22 cellular contexts compared by ENCODE assay signal in genomic region chr6:141301779-141302178, GRCh38.
DNase-seq lines count a peak whose midpoint lies in the region; ATAC-seq and TF ChIP-seq lines count a peak whose summit lies in the region.
"Had no signal": no experiment of that assay in that cellular context is flagged by ENCODE, and none has a peak within 500 bp of the region (broad histone marks: within the 10 kb centered on the region; RNA-seq: fewer than 3 reads in every experiment).

No MANE protein-coding gene starts in this region.

- H3K4me3 ChIP-seq in IMR-90 (ENCODE audit: insufficient read depth, low read depth, low read length) (no peak overlapping the region), adipocyte (ENCODE audit: low read length) (no peak overlapping the region), fibroblast of mammary gland (ENCODE audit: control insufficient read depth, low read depth, low read length) (no peak overlapping the region), gastrocnemius medialis (no peak overlapping the region), Karpas-422 (ENCODE audit: low read length) (no peak overlapping the region)
- H3K4me3 ChIP-seq: K562, SJSA1 had no signal

- H4K5ac ChIP-seq in IMR-90 (ENCODE audit: low read depth, low read length), result no peak overlapping the region

- H3K9ac ChIP-seq in IMR-90 (ENCODE audit: low read depth, low read length) (no peak overlapping the region), adipocyte (ENCODE audit: low read length) (no peak overlapping the region), Karpas-422 (ENCODE audit: low read length) (no peak overlapping the region)

- no peaks in the 10 kb centered on the region for H4K20me1 ChIP-seq in IMR-90 (ENCODE audit: insufficient read depth, low read length)
- H4K20me1 ChIP-seq in Karpas-422 (ENCODE audit: insufficient read depth, low read depth, low read length), result no peaks in the 10 kb centered on the region

- no peak for TF ChIP-seq CTCF in IMR-90 (conservative IDR thresholded peaks at IDR 0.05; ENCODE audit: low read depth, low read length)
- no peak for TF ChIP-seq CTCF in fibroblast of mammary gland (conservative IDR thresholded peaks at IDR 0.05; ENCODE audit: control insufficient read depth, insufficient read depth, low read depth, low read length)
- no peak for TF ChIP-seq CTCF in gastrocnemius medialis (IDR thresholded peaks at IDR 0.05 in 4 of 5, conservative IDR thresholded peaks at IDR 0.05 in 1 of 5)

- H2BK5ac ChIP-seq in IMR-90 (ENCODE audit: low read depth, low read length, poor library complexity, severe bottlenecking), result no peak overlapping the region

- H3K18ac ChIP-seq in IMR-90 (ENCODE audit: low read depth, low read length), result no peak overlapping the region

- DNase-seq in IMR-90 (no peak), adipocyte (ENCODE audit: low read depth) (peak; percentile 25), fibroblast of mammary gland (ENCODE audit: low read depth) (peak; percentile 35), gastrocnemius medialis (no peak), Karpas-422 (no peak)
- DNase-seq: CD8-positive, alpha-beta memory T cell; DMS 273 treated with DMSO at 0.1 percent for 48 hours; DMS79; EL; GF-D8; NCI-H1048; NCI-H1694; NCI-H2029 treated with DMSO at 0.1 percent for 48 hours; NCI-H526 treated with DMSO at 0.1 percent for 48 hours; Right ventricle myocardium superior; RPMI8226 had no signal

- POLR2A ChIA-PET in IMR-90 (lab: Charles Lee; ENCODE audit: unreplicated experiment), result no interaction called here

- ATAC-seq in IMR-90 (ENCODE audit: low read depth) (no peak), gastrocnemius medialis (peak; percentile 49 to 93), GM18858 (IDR thresholded peaks at IDR 0.05; ENCODE audit: unreplicated experiment) (no peak), HG02623 (IDR thresholded peaks at IDR 0.05; ENCODE audit: unreplicated experiment) (no peak)
- ATAC-seq: HCT116, HepG2, K562 had no signal

- H2BK15ac ChIP-seq in IMR-90 (ENCODE audit: low read depth, low read length), result no peak overlapping the region

- H3K23ac ChIP-seq in IMR-90 (ENCODE audit: low read depth, low read length), result no peak overlapping the region

- H3K36me3 ChIP-seq in IMR-90 (ENCODE audit: control insufficient read depth, insufficient read depth, low read length), result no peaks in the 10 kb centered on the region
- no peaks in the 10 kb centered on the region for H3K36me3 ChIP-seq in adipocyte (ENCODE audit: control insufficient read depth, insufficient read depth, low read length, severe bottlenecking)
- H3K36me3 ChIP-seq in gastrocnemius medialis, result no peaks in the 10 kb centered on the region
- H3K36me3 ChIP-seq in Karpas-422 (ENCODE audit: insufficient read depth, low read length), result no peaks in the 10 kb centered on the region
- H3K36me3 ChIP-seq: SJSA1 had no signal

- no CpG with 5 or more reads among the region's 1 CpG for WGBS in IMR-90 (ENCODE audit: extremely low coverage in 2 of 2, insufficient read length in 1 of 2), 2 experiments

- H2BK20ac ChIP-seq in IMR-90 (ENCODE audit: low read depth, low read length), result no peak overlapping the region

- H3K9me1 ChIP-seq in IMR-90 (ENCODE audit: insufficient read depth, low read length), result no peaks in the 10 kb centered on the region

- intact Hi-C loops in IMR-90 (cut with micrococcal nuclease) (no loop called here), gastrocnemius medialis (cut with DNase I; ENCODE audit: low total_unique reads) (loop anchor here (10.0 kb wide), 1 partner anchor 263 kb away; no protein-coding TSS in a partner anchor)

- in situ Hi-C loops in IMR-90 (cut with MboI; ENCODE audit: low sequenced_read_pairs), result no loop called here
- in situ Hi-C loops in gastrocnemius medialis (cut with MboI; ENCODE audit: low sequenced_read_pairs in 4 of 4), result loop anchor here in 2 of 4 donors (25.0 kb wide), 1 partner anchor 261 kb away; no protein-coding TSS in a partner anchor

- TF ChIP-seq POLR2A in IMR-90 (IDR thresholded peaks at IDR 0.05; ENCODE audit: low read depth, low read length) (no peak), gastrocnemius medialis (IDR thresholded peaks at IDR 0.05) (no peak)

- CTCF ChIA-PET in IMR-90 (lab: Yijun Ruan, JAX), result no interaction called here

- no peak overlapping the region for H2AFZ ChIP-seq in IMR-90 (replicated peaks; ENCODE audit: low read length, poor library complexity)
- H2AFZ ChIP-seq in Karpas-422 (ENCODE audit: low read length), result no peak overlapping the region

- BruUV-seq in IMR-90 (replicated peaks; lab: Mats Ljungman, UMichigan), result no TSS peak

- no peak overlapping the region for H4K8ac ChIP-seq in IMR-90 (ENCODE audit: low read depth in 2 of 2, low read length in 2 of 2)

- no peak overlapping the region for H3K14ac ChIP-seq in IMR-90 (replicated peaks; ENCODE audit: low read depth, low read length)

- no peaks in the 10 kb centered on the region for H3K79me1 ChIP-seq in IMR-90 (ENCODE audit: low read depth in 1 of 2, low read length in 2 of 2)

- dilution Hi-C loops in IMR-90 (cut with HindIII; ENCODE audit: low sequenced_read_pairs, unreplicated experiment), result no loop called here

- H3K27me3 ChIP-seq in IMR-90 (ENCODE audit: control insufficient read depth, insufficient read depth, low read length) (no peaks in the 10 kb centered on the region), adipocyte (replicated peaks; ENCODE audit: control insufficient read depth, insufficient read depth, low read length) (no peaks in the 10 kb centered on the region), gastrocnemius medialis (no peaks in the 10 kb centered on the region), Karpas-422 (ENCODE audit: low read length) (no peaks in the 10 kb centered on the region)
- H3K27me3 ChIP-seq: SJSA1 had no signal

- H3K4me2 ChIP-seq in IMR-90 (ENCODE audit: low read depth, low read length) (no peak overlapping the region), Karpas-422 (ENCODE audit: low read depth, low read length, poor library complexity, severe bottlenecking) (no peak overlapping the region)

- H2AK5ac ChIP-seq in IMR-90 (ENCODE audit: low read depth, low read length), result no peak overlapping the region

- no peak overlapping the region for H3K4ac ChIP-seq in IMR-90 (ENCODE audit: low read depth, low read length)

- H3K4me1 ChIP-seq in IMR-90 (ENCODE audit: control insufficient read depth, insufficient read depth, low read length) (no peaks in the 10 kb centered on the region), adipocyte (ENCODE audit: control insufficient read depth, insufficient read depth, low read length) (peaks cover 12% of the 10 kb centered on the region), gastrocnemius medialis (peaks cover 4 to 12% of the 10 kb centered on the region in 2 donors), Karpas-422 (ENCODE audit: low read length) (no peaks in the 10 kb centered on the region)
- H3K4me1 ChIP-seq: SJSA1 had no signal

- no peak overlapping the region for H2BK120ac ChIP-seq in IMR-90 (ENCODE audit: low read depth, low read length)

- H4K91ac ChIP-seq in IMR-90 (ENCODE audit: insufficient read depth, low read depth, low read length), result no peak overlapping the region

- TF ChIP-seq RAD21 in IMR-90 (IDR thresholded peaks at IDR 0.05; ENCODE audit: low read length), result no peak

- H3K9me3 ChIP-seq in IMR-90 (ENCODE audit: control insufficient read depth, insufficient read depth, low read length) (no peaks in the 10 kb centered on the region), adipocyte (ENCODE audit: control insufficient read depth, low read length) (no peaks in the 10 kb centered on the region), gastrocnemius medialis (no peaks in the 10 kb centered on the region), Karpas-422 (ENCODE audit: low read length) (no peaks in the 10 kb centered on the region)
- H3K9me3 ChIP-seq: SJSA1 had no signal

- no peaks in the 10 kb centered on the region for H3K9me2 ChIP-seq in Karpas-422 (replicated peaks; ENCODE audit: insufficient read depth, low read length)

- H3K79me2 ChIP-seq in Karpas-422 (ENCODE audit: low read length), result no peaks in the 10 kb centered on the region

- no peak overlapping the region for H3K27ac ChIP-seq in IMR-90 (ENCODE audit: insufficient read depth, low read length)
- no peak overlapping the region for H3K27ac ChIP-seq in gastrocnemius medialis
- no peak overlapping the region for H3K27ac ChIP-seq in Karpas-422 (ENCODE audit: low read length)
- H3K27ac ChIP-seq: SJSA1 had no signal

- no peak overlapping the region for H2AK9ac ChIP-seq in IMR-90 (replicated peaks; ENCODE audit: low read depth, low read length, poor library complexity)

- no peak overlapping the region for H3K56ac ChIP-seq in IMR-90 (ENCODE audit: extremely low read depth, insufficient read depth, low read length)

TF ChIP-seq in IMR-90, 13 proteins besides CTCF, POLR2A, EP300 and RAD21:
- TF ChIP-seq CEBPB (IDR thresholded peaks at IDR 0.05; ENCODE audit: low read depth, low read length) (peak; percentile 60), CHD1 (IDR thresholded peaks at IDR 0.05; ENCODE audit: low read depth, low read length) (no peak)

Comparison
In these comparisons a context has a peak if more than half of its experiments do, and no peak if none do; other contexts are left out.
1. ATAC-seq: peak in gastrocnemius medialis (2 of 2); none in IMR-90 (single experiment), GM18858 (single experiment) and HG02623 (single experiment).
2. DNase-seq: peak in adipocyte (single experiment) and fibroblast of mammary gland (single experiment); none in IMR-90 (single experiment), gastrocnemius medialis (0 of 2) and Karpas-422 (single experiment).